Comparison of ENCODE assay signal across 8 cellular contexts in genomic region chr16:50428742-50429141, GRCh38.
"Had no signal": no experiment of that assay in that cellular context is flagged by ENCODE, and none has a peak within 500 bp of the region (broad histone marks: within the 10 kb centered on the region; RNA-seq: fewer than 3 reads in every experiment).

No MANE protein-coding gene starts in this region.

- H3K4me3 ChIP-seq: GM12878 had no signal

- FAIRE-seq: G401.6, GM12878, GM12891, GM12892, GM18507, GM19239 had no signal

- DNase-seq: GDM1, GF-D8 had no signal

- ATAC-seq: GM12878 had no signal
